In genomic region chr3:127457746-127458145, GRCh38 we compare ENCODE assay signal across 11 cellular contexts.
"Had no signal": no experiment of that assay in that cellular context is flagged by ENCODE, and none has a peak within 500 bp of the region (broad histone marks: within the 10 kb centered on the region; RNA-seq: fewer than 3 reads in every experiment).

No MANE protein-coding gene starts in this region.

- H3K9me3 ChIP-seq: esophagus muscularis mucosa, pancreas, tibial artery had no signal

- H3K27ac ChIP-seq: esophagus muscularis mucosa, tibial artery had no signal

- H3K27ac Mint-ChIP-seq: activated B cell treated with CpG ODN at 0.5 μM for 24 hours; activated naive CD4-positive, alpha-beta T cell treated with anti-CD3 and anti-CD28 coated beads, Interleukin-2, amount 50 U/mL, for 72 hours; immature natural killer cell; nephron progenitor cell; T-helper 1 cell treated with Interleukin-12 subunit alpha and Interleukin-12 subunit beta and Interleukin-4 antibody, amounts not matched to agents 30 μg/mL and 1 μg/mL, for 36 hours had no signal

- FAIRE-seq: pancreas, TTC549 had no signal

- DNase-seq: activated B cell treated with CpG ODN at 0.5 μM for 24 hours; activated CD4-positive, alpha-beta T cell treated with anti-CD3 and anti-CD28 coated beads, Interleukin-2, amount 50 U/mL, for 1 hour; activated T-cell treated with anti-CD3 and anti-CD28 coated beads for 4 hours; immature natural killer cell had no signal

- H3K4me3 Mint-ChIP-seq: activated B cell treated with CpG ODN at 0.5 μM for 24 hours; immature natural killer cell; nephron progenitor cell; T-helper 1 cell treated with Interleukin-12 subunit alpha and Interleukin-12 subunit beta and Interleukin-4 antibody, amounts not matched to agents 30 μg/mL and 1 μg/mL, for 36 hours had no signal

- H3K36me3 ChIP-seq: esophagus muscularis mucosa, pancreas, tibial artery had no signal
